In genomic region chr20:54398814-54399213, GRCh38 we compare ENCODE assay signal across 28 cellular contexts.
"Had no signal": no experiment of that assay in that cellular context is flagged by ENCODE, and none has a peak within 500 bp of the region (broad histone marks: within the 10 kb centered on the region; RNA-seq: fewer than 3 reads in every experiment).

No MANE protein-coding gene starts in this region.

- H3K4me1 ChIP-seq: colonic mucosa, esophagus muscularis mucosa, esophagus squamous epithelium, foreskin keratinocyte, gastrocnemius medialis, gastroesophageal sphincter, heart left ventricle, heart right ventricle had no signal

- ATAC-seq: effector memory CD8-positive, alpha-beta T cell; esophagus mucosa; foreskin keratinocyte; gastrocnemius medialis; gastroesophageal sphincter; heart left ventricle; heart right ventricle had no signal

- FAIRE-seq: colon, endometrium, endothelial cell of umbilical vein, frontal cortex had no signal

- H3K4me3 ChIP-seq: colonic mucosa, coronary artery, dorsolateral prefrontal cortex, esophagus muscularis mucosa, esophagus squamous epithelium, gastrocnemius medialis, gastroesophageal sphincter, heart left ventricle, heart right ventricle had no signal

- H3K27me3 ChIP-seq: colonic mucosa, esophagus muscularis mucosa, esophagus squamous epithelium, foreskin keratinocyte, gastrocnemius medialis, gastroesophageal sphincter, heart left ventricle, heart right ventricle had no signal

- H3K27ac ChIP-seq: colonic mucosa, coronary artery, dorsolateral prefrontal cortex, epithelial cell of prostate, esophagus muscularis mucosa, esophagus squamous epithelium, foreskin keratinocyte, gastrocnemius medialis, gastroesophageal sphincter, heart left ventricle, heart right ventricle had no signal

- DNase-seq: colonic mucosa; cortex of kidney; dermis blood vessel endothelial cell; dorsolateral prefrontal cortex; effector CD4-positive, alpha-beta T cell; effector CD8-positive, alpha-beta T cell; effector memory CD4-positive, alpha-beta T cell; effector memory CD8-positive, alpha-beta T cell; endodermal cell; erythroblast; esophagus squamous epithelium; foreskin fibroblast; foreskin keratinocyte; foreskin melanocyte; gastrocnemius medialis; glutamatergic neuron; head of caudate nucleus; heart left ventricle; heart right ventricle had no signal

- H3K9me3 ChIP-seq: colonic mucosa, esophagus muscularis mucosa, esophagus squamous epithelium, gastrocnemius medialis, gastroesophageal sphincter, heart left ventricle, heart right ventricle had no signal

- H3K36me3 ChIP-seq: colonic mucosa, esophagus muscularis mucosa, esophagus squamous epithelium, gastrocnemius medialis, gastroesophageal sphincter, heart left ventricle, heart right ventricle had no signal
